ENCODE assay signal across 3 cellular contexts in the genomic region with DNA sequence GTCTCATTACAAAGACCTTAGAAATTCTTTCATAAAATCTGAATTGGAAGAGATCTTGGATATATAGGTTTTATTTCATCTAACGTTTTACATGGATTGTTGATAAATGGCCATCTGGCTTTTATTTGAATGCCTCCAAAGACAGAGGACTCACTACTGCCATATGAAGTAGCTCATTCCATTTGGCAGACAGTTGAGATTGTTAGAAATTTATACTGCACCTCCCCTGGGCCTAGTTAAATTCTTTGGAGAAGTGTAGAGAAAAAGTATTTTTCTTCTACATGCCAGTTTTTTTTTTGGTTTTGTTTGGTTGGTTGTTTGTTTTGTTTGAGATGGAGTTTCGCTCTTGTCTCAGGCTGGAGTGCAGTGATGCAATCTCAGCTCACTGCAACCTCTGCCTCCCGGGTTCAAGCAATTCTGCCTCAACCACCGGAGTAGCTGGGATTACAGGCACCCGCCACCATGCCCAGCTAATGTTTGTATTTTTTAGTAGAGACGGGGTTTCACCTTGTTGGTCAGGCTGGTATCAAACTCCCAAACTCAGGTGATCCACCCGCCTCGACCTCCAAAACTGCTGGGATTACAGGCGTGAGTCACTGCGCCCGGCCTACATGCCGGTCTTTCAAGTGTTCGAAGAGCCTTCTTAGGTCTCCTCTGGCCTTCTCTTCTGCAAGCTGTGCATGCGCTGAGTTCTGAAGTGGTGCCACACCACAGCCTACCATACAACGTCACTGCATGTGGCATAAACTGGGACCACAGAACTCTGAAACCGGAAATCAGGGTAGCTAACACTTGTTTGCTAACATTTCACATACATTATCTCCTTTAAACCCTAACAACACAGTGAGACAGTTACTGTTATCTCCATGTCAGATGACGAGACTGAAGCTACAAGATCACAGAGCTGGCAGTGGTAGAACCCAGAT. TPM values are rescaled to one million over a fixed set of nuclear protein-coding genes. Genes with fewer than 3 reads are reported as not detected.
"Had no signal": no experiment of that assay in that cellular context is flagged by ENCODE, and none has a peak within 500 bp of the region (broad histone marks: within the 10 kb centered on the region; RNA-seq: fewer than 3 reads in every experiment).

No MANE protein-coding gene starts in this region.

RNA-seq across cellular contexts. Expression of gene RHCE, which starts 57.7 kb away (rescaled TPM):
- total RNA-seq: mesenteric fat pad, occipital lobe, transverse colon had no signal
